In genomic region chr12:53268009-53268636, GRCh38 we compare ENCODE assay signal across 8 cellular contexts. TPM values are rescaled to one million over a fixed set of nuclear protein-coding genes. Genes with fewer than 3 reads are reported as not detected.
DNase-seq lines count a peak whose midpoint lies in the region; ATAC-seq, FAIRE-seq and TF ChIP-seq lines count a peak whose summit lies in the region.

ESPL1 (plus strand) TSS chr12:53268299; CDS start chr12:53268767, 468 bp downstream.

- peak within 1 kb of the TSS; percentile 80 for H3K4me3 ChIP-seq in MM.1S (ENCODE audit: low read length)

- H3K9ac ChIP-seq in MM.1S (ENCODE audit: low read length) = peak within 1 kb of the TSS; percentile 68

- H3K4me1 ChIP-seq in MM.1S (ENCODE audit: low read length) = peaks cover 6% of the 10 kb centered on the region

- ATAC-seq in activated naive CD4-positive, alpha-beta T cell treated with anti-CD3 and anti-CD28 coated beads, Interleukin-2, amount 50 U/mL, for 72 hours = peak; percentile 93 to 95

- no peaks in the 10 kb centered on the region for H4K20me1 ChIP-seq in MM.1S (ENCODE audit: insufficient read depth, low read length)

- no peaks in the 10 kb centered on the region for H3K9me3 Mint-ChIP-seq in activated naive CD4-positive, alpha-beta T cell treated with anti-CD3 and anti-CD28 coated beads, Interleukin-2, amount 50 U/mL, for 72 hours

- peaks cover 6% of the 10 kb centered on the region; the same call in 1 of the 2 replicates for H3F3A ChIP-seq in MM.1S (ENCODE audit: insufficient read depth, low read length)

- peak within 1 kb of the TSS; percentile 62 for H2AFZ ChIP-seq in MM.1S (ENCODE audit: low read length)

- peaks cover 26 to 35% of the 10 kb centered on the region in 2 donors for H3K36me3 Mint-ChIP-seq in activated naive CD4-positive, alpha-beta T cell treated with anti-CD3 and anti-CD28 coated beads, Interleukin-2, amount 50 U/mL, for 72 hours

- peak; percentile 92 for DNase-seq in GM10248 (ENCODE audit: extremely low spot score)
- peak; percentile 73 for DNase-seq in HCEC 1CT
- peak; percentile 86 for DNase-seq in MM.1S
- DNase-seq in SKM-1 (lab: John Stamatoyannopoulos, UW; ENCODE audit: unreplicated experiment) = peak; percentile 17
- peak; percentile 83 to 95 for DNase-seq in activated naive CD4-positive, alpha-beta T cell treated with anti-CD3 and anti-CD28 coated beads, Interleukin-2, amount 50 U/mL, for 72 hours (ENCODE audit: low spot score in 2 of 2)
- DNase-seq in cardiac septum (ENCODE audit: low spot score) = peak; percentile 81
- DNase-seq in posterior cingulate gyrus = peak; percentile 23 to 94 (median 64)
- DNase-seq in urothelium cell line (ENCODE audit: low spot score) = peak; percentile 93

- H3K9me3 ChIP-seq in MM.1S (replicated peaks; ENCODE audit: insufficient read depth, low read length) = no peaks in the 10 kb centered on the region

- no peak for FAIRE-seq in urothelium cell line (lab: Jason Lieb, UNC)

- intact Hi-C loops in cardiac septum (cut with DNase I) = no loop called here
- intact Hi-C loops in posterior cingulate gyrus (cut with DNase I) = no loop called here

- CTCF ChIA-PET in GM10248 (lab: Yijun Ruan, JAX) = interaction anchor here (0.7 to 7.7 kb wide), 19 partner anchors 10 to 202 kb away, joined by 3 to 92 read pairs (median 9); partner anchors contain the start of genes AAAS, MYG1 and PFDN5

- peaks cover 36% of the 10 kb centered on the region for H3K79me2 ChIP-seq in MM.1S (ENCODE audit: low read length)

- TF ChIP-seq CTCF in GM10248 (IDR thresholded peaks at IDR 0.05; ENCODE audit: control extremely low read depth, extremely low read depth, low read depth, missing control alignments) (peak; percentile 39), MM.1S (IDR thresholded peaks at IDR 0.05; ENCODE audit: low read length) (peak; percentile 42)

- peak within 1 kb of the TSS; percentile 43; the same call in 1 of the 2 replicates for H3K27ac ChIP-seq in MM.1S (ENCODE audit: low read length)

- H3K9me2 ChIP-seq in MM.1S (replicated peaks; ENCODE audit: insufficient read depth, low read length) = no peaks in the 10 kb centered on the region

- peak within 1 kb of the TSS; percentile 96 for H3K4me2 ChIP-seq in MM.1S (ENCODE audit: low read depth, low read length)

- POLR2A ChIA-PET in GM10248 (lab: Yijun Ruan, JAX) = interaction anchor here (0.5 to 1.3 kb wide), 4 partner anchors 9 to 57 kb away, joined by 3 to 5 read pairs (median 3); partner anchors contain the start of gene MYG1

- H3K36me3 ChIP-seq in MM.1S (replicated peaks; ENCODE audit: insufficient read depth, low read length) = no peaks in the 10 kb centered on the region

- peak within 1 kb of the TSS; percentile 94 to 100 for H3K27ac Mint-ChIP-seq in activated naive CD4-positive, alpha-beta T cell treated with anti-CD3 and anti-CD28 coated beads, Interleukin-2, amount 50 U/mL, for 72 hours

- H3K27me3 ChIP-seq in MM.1S (replicated peaks; ENCODE audit: insufficient read depth, low read length) = no peaks in the 10 kb centered on the region

RNA-seq across cellular contexts. Expression of gene ESPL1, which starts in this region (rescaled TPM):
- total RNA-seq in activated naive CD4-positive, alpha-beta T cell treated with anti-CD3 and anti-CD28 coated beads, Interleukin-2, amount 50 U/mL, for 72 hours = 10 to 100 TPM; 32.8 to 76.3 TPM
- total RNA-seq in cardiac septum = 0.16 TPM

Comparison
In these comparisons a context has a peak if more than half of its experiments do, and no peak if none do; other contexts are left out.
1. Peak in every context shown above with its lines: DNase-seq, ATAC-seq, H3K4me3 ChIP-seq and H3K27ac ChIP-seq.
2. RNA of gene ESPL1 (total RNA-seq): 32.8 to 76.3 TPM in activated naive CD4-positive, alpha-beta T cell treated with anti-CD3 and anti-CD28 coated beads, Interleukin-2, amount 50 U/mL, for 72 hours; 0.16 TPM in cardiac septum (single experiment); every median in the first group is over 10 times any median in the second.
3. Peak in DNase-seq in cardiac septum; RNA of the gene not detected or under 1 TPM.
4. DNase-seq: peak in every context shown above with its lines; median percentile 93 in urothelium cell line; 92 in GM10248; 89 in activated naive CD4-positive, alpha-beta T cell treated with anti-CD3 and anti-CD28 coated beads, Interleukin-2, amount 50 U/mL, for 72 hours; 86 in MM.1S; 81 in cardiac septum; 73 in HCEC 1CT; 64 in posterior cingulate gyrus; 17 in SKM-1.